In the genomic region with DNA sequence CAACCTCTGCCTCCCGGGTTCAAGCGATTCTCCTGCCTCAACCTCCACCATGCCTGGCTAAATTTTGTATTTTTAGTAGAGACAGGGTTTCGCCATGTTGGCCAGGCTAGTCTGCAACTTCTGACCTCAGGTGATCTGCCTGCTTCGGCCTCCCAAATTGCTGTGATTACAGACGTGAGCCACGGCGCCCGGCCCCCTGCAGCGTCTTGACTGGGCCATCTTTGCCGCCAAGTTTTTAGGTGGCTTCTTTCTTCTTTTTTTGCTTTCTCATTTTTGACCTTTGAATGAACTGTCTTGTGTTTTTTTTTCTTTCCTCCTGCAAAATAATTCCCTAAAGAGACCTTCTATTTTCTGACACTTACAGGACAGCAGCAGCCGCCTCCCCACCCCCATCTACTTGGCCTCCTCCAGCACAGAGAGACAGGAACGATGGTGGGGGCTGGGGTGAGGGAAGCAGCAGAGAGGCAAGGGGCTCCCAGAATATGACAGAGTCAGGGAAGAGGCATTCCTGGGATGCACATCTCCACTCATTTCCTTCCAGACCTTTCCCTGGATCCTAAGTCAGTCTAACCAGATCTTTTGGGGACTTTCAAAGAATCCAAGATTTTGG, we compare ENCODE assay signal across 24 cellular contexts.
DNase-seq lines count a peak whose midpoint lies in the region; ATAC-seq, FAIRE-seq and TF ChIP-seq lines count a peak whose summit lies in the region.
"Had no signal": no experiment of that assay in that cellular context is flagged by ENCODE, and none has a peak within 500 bp of the region (broad histone marks: within the 10 kb centered on the region; RNA-seq: fewer than 3 reads in every experiment).

No MANE protein-coding gene starts in this region.

- in situ Hi-C loops in K562 (cut with MboI) (no loop called here), GM13977 (cut with MboI; ENCODE audit: low pct_unique_long_range_greater_than_20kb, low sequenced_read_pairs, unreplicated experiment) (no loop called here)

- H3K4me3 ChIP-seq in heart right ventricle (no peak overlapping the region), K562 (no peak overlapping the region)
- H3K4me3 ChIP-seq: A549, GM23338 had no signal

- TF ChIP-seq RAD21 in K562 (CRISPR knock-in tag; conservative IDR thresholded peaks at IDR 0.05 in 1 of 2, IDR thresholded peaks at IDR 0.05 in 1 of 2): no peak

- TF ChIP-seq EP300 in K562 (IDR thresholded peaks at IDR 0.05; ENCODE audit: low read length): no peak

- H3K27me3 ChIP-seq in heart right ventricle (peaks cover 0 to 26% (median 6%) of the 10 kb centered on the region in 7 donors), K562 (ENCODE audit: control insufficient read depth in 2 of 2, insufficient read depth in 2 of 2, low read length in 2 of 2) (peaks cover 22 to 37% of the 10 kb centered on the region in 2 experiments; a peak in 4 of 5 replicates)
- H3K27me3 ChIP-seq: BE2C had no signal

- H3K4me1 Mint-ChIP-seq in nephron progenitor cell: peaks cover 52% of the 10 kb centered on the region
- H3K4me1 Mint-ChIP-seq: CD4-positive, CD25-positive, alpha-beta regulatory T cell had no signal

- no peak overlapping the region for H3K4me3 Mint-ChIP-seq in nephron progenitor cell
- H3K4me3 Mint-ChIP-seq: CD4-positive, CD25-positive, alpha-beta regulatory T cell; CD8-positive, alpha-beta T cell; GM23338; H9 had no signal

- WGBS in heart right ventricle, 2 donors: 72 to 78% methylated on average over 12 of the region's 12 CpGs
- 7% methylated on average over 10 of the region's 12 CpGs for WGBS in K562 (ENCODE audit: insufficient coverage, low coverage, missing lambda C conversion rate)

- DNase-seq in cardiac septum (ENCODE audit: low spot score) (peak; percentile 35), heart right ventricle (no peak), K562 (ENCODE audit: extremely low read depth in 1 of 4, low spot score in 3 of 4) (no peak), nephron progenitor cell (no peak), GM13977 (ENCODE audit: low spot score) (no peak)
- no peak for DNase-seq in activated CD4-positive, alpha-beta T cell treated with anti-CD3 and anti-CD28 coated beads, Interleukin-2, amount 50 U/mL, for 4 hours
- DNase-seq: 8988T; ACHN; AML-193; BE2C; CD4-positive, CD25-positive, alpha-beta regulatory T cell; CD8-positive, alpha-beta T cell; DMS153; DND-41; H9 had no signal

- no peaks in the 10 kb centered on the region for H3K9me3 ChIP-seq in heart right ventricle
- no peaks in the 10 kb centered on the region for H3K9me3 ChIP-seq in K562 (replicated peaks; ENCODE audit: control insufficient read depth, insufficient read depth, low read depth, low read length)
- H3K9me3 ChIP-seq: A549, BE2C, Caco-2 had no signal

- ATAC-seq in heart right ventricle (no peak), K562 (no peak), GM19395 (IDR thresholded peaks at IDR 0.05; ENCODE audit: unreplicated experiment) (no peak)
- ATAC-seq: A549; CD8-positive, alpha-beta T cell; GM23338; HCT116 had no signal

- peak overlapping the region; percentile 8 for H3K27ac Mint-ChIP-seq in nephron progenitor cell
- H3K27ac Mint-ChIP-seq: CD4-positive, CD25-positive, alpha-beta regulatory T cell; CD8-positive, alpha-beta T cell; GM23338; H9 had no signal

- no peaks in the 10 kb centered on the region for H3K9me1 ChIP-seq in K562 (ENCODE audit: control insufficient read depth, insufficient read depth, low read length)

- H3K9ac ChIP-seq in K562 (ENCODE audit: insufficient read depth in 1 of 2, low read depth in 2 of 2, low read length in 2 of 2): no peak overlapping the region; a peak in 1 of 4 replicates

- H3K4me1 ChIP-seq in heart right ventricle (peaks cover 0 to 7% (median 0%) of the 10 kb centered on the region in 9 donors), K562 (replicated peaks in 1 of 2; ENCODE audit: control insufficient read depth in 2 of 2, insufficient read depth in 2 of 2, low read length in 2 of 2) (peaks cover 0 to 11% of the 10 kb centered on the region in 2 experiments; a peak in 2 of 5 replicates)
- H3K4me1 ChIP-seq: A549, BE2C, Caco-2 had no signal

- no peaks in the 10 kb centered on the region for H3K9me3 Mint-ChIP-seq in nephron progenitor cell
- H3K9me3 Mint-ChIP-seq: CD8-positive, alpha-beta T cell; GM23338; H9 had no signal

- TF ChIP-seq POLR2A in K562 (conservative IDR thresholded peaks at IDR 0.05): no peak

- CTCF ChIA-PET in K562 (lab: Yijun Ruan, JAX; ENCODE audit: low intra/inter-chr PET ratio): no interaction called here

- no peaks in the 10 kb centered on the region for H3K36me3 Mint-ChIP-seq in nephron progenitor cell (ENCODE audit: low read depth)
- H3K36me3 Mint-ChIP-seq: CD4-positive, CD25-positive, alpha-beta regulatory T cell; CD8-positive, alpha-beta T cell had no signal

- no peaks in the 10 kb centered on the region for H4K20me1 ChIP-seq in K562 (replicated peaks; ENCODE audit: control insufficient read depth, insufficient read depth, low read length)

- H3K4me2 ChIP-seq in K562 (ENCODE audit: insufficient read depth, low read length): no peak overlapping the region
- H3K4me2 ChIP-seq: A549, GM23338 had no signal

- no peak overlapping the region for H2AFZ ChIP-seq in K562 (ENCODE audit: low read depth, low read length)
- H2AFZ ChIP-seq: GM23338 had no signal

- no peak for FAIRE-seq in K562 (lab: Jason Lieb, UNC)
- FAIRE-seq: A549, G401.6, GM12892, GM19239 had no signal

- TF ChIP-seq CTCF in heart right ventricle (IDR thresholded peaks at IDR 0.05) (no peak), K562 (IDR thresholded peaks at IDR 0.05 in 2 of 3, conservative IDR thresholded peaks at IDR 0.05 in 1 of 3; ENCODE audit: insufficient read depth in 2 of 3, low read depth in 1 of 3, low read length in 3 of 3) (no peak), nephron progenitor cell (IDR thresholded peaks at IDR 0.05) (no peak), GM13977 (IDR thresholded peaks at IDR 0.05; ENCODE audit: extremely low read depth, insufficient read depth, missing control alignments) (no peak)

- H3K27ac ChIP-seq in heart right ventricle (no peak overlapping the region), K562 (ENCODE audit: extremely low read depth, low read depth, low read length) (no peak overlapping the region)
- H3K27ac ChIP-seq: A549, C4-2B had no signal

- H3K79me2 ChIP-seq in K562 (ENCODE audit: control insufficient read depth, insufficient read depth, low read length): no peaks in the 10 kb centered on the region

- H3K36me3 ChIP-seq in heart right ventricle (no peaks in the 10 kb centered on the region), K562 (ENCODE audit: control insufficient read depth, insufficient read depth, low read length) (no peaks in the 10 kb centered on the region)
- H3K36me3 ChIP-seq: BE2C had no signal

- intact Hi-C loops in cardiac septum (cut with DNase I): no loop called here
- intact Hi-C loops in heart right ventricle (cut with DNase I): no loop called here
- intact Hi-C loops in K562 (cut with micrococcal nuclease): no loop called here

- POLR2A ChIA-PET in K562 (lab: Yijun Ruan, JAX): no interaction called here

- BruUV-seq in K562 (replicated peaks; lab: Mats Ljungman, UMichigan): no TSS peak

- peaks cover 32% of the 10 kb centered on the region for H3K27me3 Mint-ChIP-seq in nephron progenitor cell (ENCODE audit: low read depth, poor library complexity)

TF ChIP-seq in K562, 482 proteins besides CTCF, POLR2A, EP300 and RAD21:
- TF ChIP-seq, protein P1, sequence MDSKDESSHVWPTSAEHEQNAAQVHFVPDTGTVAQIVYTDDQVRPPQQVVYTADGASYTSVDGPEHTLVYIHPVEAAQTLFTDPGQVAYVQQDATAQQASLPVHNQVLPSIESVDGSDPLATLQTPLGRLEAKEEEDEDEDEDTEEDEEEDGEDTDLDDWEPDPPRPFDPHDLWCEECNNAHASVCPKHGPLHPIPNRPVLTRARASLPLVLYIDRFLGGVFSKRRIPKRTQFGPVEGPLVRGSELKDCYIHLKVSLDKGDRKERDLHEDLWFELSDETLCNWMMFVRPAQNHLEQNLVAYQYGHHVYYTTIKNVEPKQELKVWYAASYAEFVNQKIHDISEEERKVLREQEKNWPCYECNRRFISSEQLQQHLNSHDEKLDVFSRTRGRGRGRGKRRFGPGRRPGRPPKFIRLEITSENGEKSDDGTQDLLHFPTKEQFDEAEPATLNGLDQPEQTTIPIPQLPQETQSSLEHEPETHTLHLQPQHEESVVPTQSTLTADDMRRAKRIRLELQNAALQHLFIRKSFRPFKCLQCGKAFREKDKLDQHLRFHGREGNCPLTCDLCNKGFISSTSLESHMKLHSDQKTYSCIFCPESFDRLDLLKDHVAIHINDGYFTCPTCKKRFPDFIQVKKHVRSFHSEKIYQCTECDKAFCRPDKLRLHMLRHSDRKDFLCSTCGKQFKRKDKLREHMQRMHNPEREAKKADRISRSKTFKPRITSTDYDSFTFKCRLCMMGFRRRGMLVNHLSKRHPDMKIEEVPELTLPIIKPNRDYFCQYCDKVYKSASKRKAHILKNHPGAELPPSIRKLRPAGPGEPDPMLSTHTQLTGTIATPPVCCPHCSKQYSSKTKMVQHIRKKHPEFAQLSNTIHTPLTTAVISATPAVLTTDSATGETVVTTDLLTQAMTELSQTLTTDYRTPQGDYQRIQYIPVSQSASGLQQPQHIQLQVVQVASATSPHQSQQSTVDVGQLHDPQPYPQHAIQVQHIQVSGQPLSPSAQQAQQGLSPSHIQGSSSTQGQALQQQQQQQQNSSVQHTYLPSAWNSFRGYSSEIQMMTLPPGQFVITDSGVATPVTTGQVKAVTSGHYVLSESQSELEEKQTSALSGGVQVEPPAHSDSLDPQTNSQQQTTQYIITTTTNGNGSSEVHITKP (IDR thresholded peaks at IDR 0.05; ENCODE audit: partially characterized antibody): peak; percentile 38
- no peak for TF ChIP-seq NR4A1 (CRISPR knock-in tag; IDR thresholded peaks at IDR 0.05)
- no peak for TF ChIP-seq NR4A1 (tag; IDR thresholded peaks at IDR 0.05)
TF ChIP-seq in K562: peak in this region for 1.
